In genomic region chr5:172413601-172414000, GRCh38 we compare ENCODE assay signal across 10 cellular contexts. TPM values are rescaled to one million over a fixed set of nuclear protein-coding genes. Genes with fewer than 3 reads are reported as not detected.
A peak's percentile ranks its signal among the peaks of the same experiment; 100 is the strongest.
DNase-seq lines count a peak whose midpoint lies in the region; ATAC-seq, FAIRE-seq and TF ChIP-seq lines count a peak whose summit lies in the region.
"Had no signal": no experiment of that assay in that cellular context is flagged by ENCODE, and none has a peak within 500 bp of the region (broad histone marks: within the 10 kb centered on the region; RNA-seq: fewer than 3 reads in every experiment).

No MANE protein-coding gene starts in this region.

- H3K4me3 ChIP-seq in left ventricle myocardium inferior (no peak overlapping the region), endothelial cell of umbilical vein (replicated peaks in 1 of 3; ENCODE audit: insufficient read depth in 1 of 3, low read depth in 1 of 3, low read length in 3 of 3) (no peak overlapping the region), prostate gland (no peak overlapping the region)

- H3K36me3 ChIP-seq in left ventricle myocardium inferior (no peaks in the 10 kb centered on the region), endothelial cell of umbilical vein (ENCODE audit: control insufficient read depth in 2 of 2, extremely low read depth in 1 of 2, insufficient read depth in 2 of 2, low read length in 2 of 2) (peaks cover 0 to 3% of the 10 kb centered on the region in 2 experiments), prostate gland (no peaks in the 10 kb centered on the region)

- TF ChIP-seq CTCF in left ventricle myocardium inferior (IDR thresholded peaks at IDR 0.05; ENCODE audit: borderline replicate concordance) (no peak), endothelial cell of umbilical vein (IDR thresholded peaks at IDR 0.05; ENCODE audit: extremely low read depth in 1 of 2, insufficient read depth in 1 of 2, low read depth in 1 of 2, low read length in 2 of 2) (no peak), prostate gland (IDR thresholded peaks at IDR 0.05) (no peak)

- 73% methylated on average over 3 of the region's 3 CpGs for WGBS in prostate gland

- no peaks in the 10 kb centered on the region for H3K79me2 ChIP-seq in endothelial cell of umbilical vein (ENCODE audit: control insufficient read depth, insufficient read depth, low read length)

- POLR2A ChIA-PET in endothelial cell of umbilical vein (lab: Charles Lee) = no interaction called here
- POLR2A ChIA-PET in activated CD4-positive, alpha-beta memory T cell treated with anti-CD3 and anti-CD28 coated beads, Interleukin-2, amount 10 ng/mL, durations not matched to agents 7 days and 5 days (lab: Charles Lee) = no interaction called here

- no TSS peak for BruUV-seq in endothelial cell of umbilical vein (replicated peaks; lab: Mats Ljungman, UMichigan)

- H3K9ac ChIP-seq in endothelial cell of umbilical vein (replicated peaks; ENCODE audit: extremely low read depth, insufficient read depth, low read length) = peak overlapping the region; percentile 0

- no peaks in the 10 kb centered on the region for H4K20me1 ChIP-seq in endothelial cell of umbilical vein (replicated peaks; ENCODE audit: control insufficient read depth, extremely low read depth, insufficient read depth, low read length)

- dilution Hi-C loops in endothelial cell of umbilical vein (cut with MboI; ENCODE audit: extremely low pct_ligation_motif_present, low sequenced_read_pairs) = no loop called here

- H2AFZ ChIP-seq in endothelial cell of umbilical vein (ENCODE audit: low read depth, low read length) = no peak overlapping the region

- H3K4me1 Mint-ChIP-seq in activated CD4-positive, alpha-beta memory T cell treated with anti-CD3 and anti-CD28 coated beads, Interleukin-2, amount 10 ng/mL, durations not matched to agents 7 days and 5 days = peaks cover 33% of the 10 kb centered on the region

- H3K4me1 ChIP-seq in left ventricle myocardium inferior (peaks cover 58% of the 10 kb centered on the region), endothelial cell of umbilical vein (ENCODE audit: control insufficient read depth, extremely low read depth, insufficient read depth, low read length) (peaks cover 27% of the 10 kb centered on the region), prostate gland (replicated peaks) (no peaks in the 10 kb centered on the region)

- H3K4me3 Mint-ChIP-seq in activated CD4-positive, alpha-beta memory T cell treated with anti-CD3 and anti-CD28 coated beads, Interleukin-2, amount 10 ng/mL, durations not matched to agents 7 days and 5 days = no peak overlapping the region

- H3K27me3 ChIP-seq in left ventricle myocardium inferior (ENCODE audit: low read depth) (no peaks in the 10 kb centered on the region), endothelial cell of umbilical vein (ENCODE audit: control insufficient read depth in 2 of 2, insufficient read depth in 2 of 2, low read length in 2 of 2) (no peaks in the 10 kb centered on the region), prostate gland (replicated peaks; ENCODE audit: insufficient read depth) (no peaks in the 10 kb centered on the region)

- no peaks in the 10 kb centered on the region for H3K9me3 Mint-ChIP-seq in activated CD4-positive, alpha-beta memory T cell treated with anti-CD3 and anti-CD28 coated beads, Interleukin-2, amount 10 ng/mL, durations not matched to agents 7 days and 5 days
- H3K9me3 Mint-ChIP-seq: activated naive CD4-positive, alpha-beta T cell treated with anti-CD3 and anti-CD28 coated beads, Interleukin-2, amount 50 U/mL, for 72 hours had no signal

- DNase-seq in left ventricle myocardium inferior = no peak
- DNase-seq in Right ventricle myocardium superior = no peak
- DNase-seq in endothelial cell of umbilical vein (ENCODE audit: low read depth, low spot score) = no peak
- DNase-seq in prostate gland (ENCODE audit: low spot score) = no peak
- no peak for DNase-seq in NCI-H774 (lab: John Stamatoyannopoulos, UW)
- DNase-seq in medulla oblongata (ENCODE audit: extremely low spot score) = no peak
- no peak for DNase-seq in hypothalamus (lab: John Stamatoyannopoulos, UW)
- DNase-seq in activated CD4-positive, alpha-beta memory T cell treated with anti-CD3 and anti-CD28 coated beads, Interleukin-2, amount 10 ng/mL, durations not matched to agents 7 days and 5 days = no peak
- DNase-seq: occipital lobe had no signal

- H3K36me3 Mint-ChIP-seq in activated CD4-positive, alpha-beta memory T cell treated with anti-CD3 and anti-CD28 coated beads, Interleukin-2, amount 10 ng/mL, durations not matched to agents 7 days and 5 days (ENCODE audit: low read depth) = no peaks in the 10 kb centered on the region
- H3K36me3 Mint-ChIP-seq: activated naive CD4-positive, alpha-beta T cell treated with anti-CD3 and anti-CD28 coated beads, Interleukin-2, amount 50 U/mL, for 72 hours had no signal

- CTCF ChIA-PET in endothelial cell of umbilical vein (lab: Charles Lee) = interaction anchor here (1.0 to 1.9 kb wide), 4 partner anchors 21 to 41 kb away, joined by 3 to 9 read pairs (median 4); partner anchors contain the start of gene SH3PXD2B
- CTCF ChIA-PET in activated CD4-positive, alpha-beta memory T cell treated with anti-CD3 and anti-CD28 coated beads, Interleukin-2, amount 10 ng/mL, durations not matched to agents 7 days and 5 days (lab: Charles Lee) = interaction anchor here (0.7 to 1.3 kb wide), 2 partner anchors 42 to 308 kb away, joined by 3 to 4 read pairs; no protein-coding TSS in a partner anchor

- no peak for ATAC-seq in Right ventricle myocardium superior (ENCODE audit: poor library complexity)

- no peak overlapping the region for H3K4me2 ChIP-seq in endothelial cell of umbilical vein (ENCODE audit: insufficient read depth, low read length)

- peak overlapping the region; percentile 78 for H3K27ac ChIP-seq in left ventricle myocardium inferior (replicated peaks)
- peak overlapping the region; percentile 53 for H3K27ac ChIP-seq in endothelial cell of umbilical vein (ENCODE audit: insufficient read depth, low read depth, low read length)
- H3K27ac ChIP-seq in prostate gland = peak overlapping the region; percentile 58 to 62

- H3K27ac Mint-ChIP-seq in activated CD4-positive, alpha-beta memory T cell treated with anti-CD3 and anti-CD28 coated beads, Interleukin-2, amount 10 ng/mL, durations not matched to agents 7 days and 5 days = no peak overlapping the region

- no peak for FAIRE-seq in endothelial cell of umbilical vein (lab: Jason Lieb, UNC)

- TF ChIP-seq POLR2A in endothelial cell of umbilical vein (IDR thresholded peaks at IDR 0.05; ENCODE audit: low read depth, low read length) = no peak
- TF ChIP-seq POLR2A in prostate gland (IDR thresholded peaks at IDR 0.05) = no peak

- H3K27me3 Mint-ChIP-seq in activated CD4-positive, alpha-beta memory T cell treated with anti-CD3 and anti-CD28 coated beads, Interleukin-2, amount 10 ng/mL, durations not matched to agents 7 days and 5 days = peaks cover 10% of the 10 kb centered on the region

- intact Hi-C loops in left ventricle myocardium inferior (cut with micrococcal nuclease) = no loop called here
- intact Hi-C loops in Right ventricle myocardium superior (cut with DNase I) = no loop called here
- intact Hi-C loops in endothelial cell of umbilical vein (cut with micrococcal nuclease) = loop anchor here (1.0 to 2.0 kb wide), 2 partner anchors 24 to 39 kb away; no protein-coding TSS in a partner anchor
- intact Hi-C loops in prostate gland (cut with DNase I) = loop anchor here (5.0 kb wide), 1 partner anchor 39 kb away; the partner anchor contains the start of gene SH3PXD2B

- no peaks in the 10 kb centered on the region for H3K9me1 ChIP-seq in endothelial cell of umbilical vein (replicated peaks; ENCODE audit: control insufficient read depth, extremely low read depth, insufficient read depth, low read length)

- H3K9me3 ChIP-seq in left ventricle myocardium inferior (replicated peaks) (no peaks in the 10 kb centered on the region), endothelial cell of umbilical vein (replicated peaks; ENCODE audit: control insufficient read depth, insufficient read depth, low read length) (no peaks in the 10 kb centered on the region), prostate gland (no peaks in the 10 kb centered on the region)

TF ChIP-seq in endothelial cell of umbilical vein, 7 proteins besides CTCF, POLR2A, EP300 and RAD21:
- TF ChIP-seq MAX (IDR thresholded peaks at IDR 0.05; ENCODE audit: insufficient read depth, insufficient read length) = no peak
- TF ChIP-seq GATA2 (IDR thresholded peaks at IDR 0.05; ENCODE audit: insufficient read depth, insufficient read length, low read depth, low read length) = no peak
- no peak for TF ChIP-seq MYC (IDR thresholded peaks at IDR 0.05; ENCODE audit: low read depth, low read length)
- no peak for TF ChIP-seq EZH2 (IDR thresholded peaks at IDR 0.05; ENCODE audit: borderline replicate concordance, low read depth, low read length, severe bottlenecking)
- TF ChIP-seq POLR2AphosphoS5 (IDR thresholded peaks at IDR 0.05; ENCODE audit: insufficient read depth, low read depth, low read length) = no peak
- TF ChIP-seq FOS (IDR thresholded peaks at IDR 0.05; ENCODE audit: borderline replicate concordance, insufficient read depth, low read length) = no peak
- no peak for TF ChIP-seq JUN (IDR thresholded peaks at IDR 0.05; ENCODE audit: borderline replicate concordance, insufficient read depth, insufficient read length, low read depth)

RNA-seq across cellular contexts. Expression of gene SH3PXD2B, which starts 40.7 kb away (rescaled TPM):
- total RNA-seq in left ventricle myocardium inferior = 5.2 TPM
- total RNA-seq in Right ventricle myocardium superior = 5.3 TPM
- 66.3 and 71.8 TPM in 2 replicates for total RNA-seq in endothelial cell of umbilical vein
- polyA plus RNA-seq in endothelial cell of umbilical vein = 23.5 and 24.7 TPM in 2 replicates
- polyA plus RNA-seq in endothelial cell of umbilical vein (2011; cell fraction: cytosol; rRNA removed) = 24.4 and 25.9 TPM in 2 replicates
- 33.5 and 36.3 TPM in 2 replicates for polyA plus RNA-seq in endothelial cell of umbilical vein (2011; cell fraction: nucleus; rRNA removed)
- 39.6 and 47.8 TPM in 2 replicates for polyA plus RNA-seq in endothelial cell of umbilical vein (2012)
- 49.9 and 53.1 TPM in 2 replicates for polyA minus RNA-seq in endothelial cell of umbilical vein
- 4.3 TPM for polyA minus RNA-seq in endothelial cell of umbilical vein (2011; cell fraction: cytosol; rRNA and poly(A)+ RNA removed)
- 22.0 and 24.7 TPM in 2 replicates for polyA minus RNA-seq in endothelial cell of umbilical vein (2011; cell fraction: nucleus; rRNA and poly(A)+ RNA removed)
- 10 to 100 TPM; 15.8 to 38.0 TPM for total RNA-seq in prostate gland
- under 1 TPM; 0.25 TPM for total RNA-seq in activated CD4-positive, alpha-beta memory T cell treated with anti-CD3 and anti-CD28 coated beads, Interleukin-2, amount 10 ng/mL, durations not matched to agents 7 days and 5 days

Comparison
In these comparisons a context has a peak if more than half of its experiments do, and no peak if none do; other contexts are left out.
1. intact Hi-C loops: an anchor here in endothelial cell of umbilical vein (1.0 to 2.0 kb wide) and prostate gland (5.0 kb wide); none called in left ventricle myocardium inferior and Right ventricle myocardium superior.